Comparison of ENCODE assay signal across 1 cellular context in the genomic region with DNA sequence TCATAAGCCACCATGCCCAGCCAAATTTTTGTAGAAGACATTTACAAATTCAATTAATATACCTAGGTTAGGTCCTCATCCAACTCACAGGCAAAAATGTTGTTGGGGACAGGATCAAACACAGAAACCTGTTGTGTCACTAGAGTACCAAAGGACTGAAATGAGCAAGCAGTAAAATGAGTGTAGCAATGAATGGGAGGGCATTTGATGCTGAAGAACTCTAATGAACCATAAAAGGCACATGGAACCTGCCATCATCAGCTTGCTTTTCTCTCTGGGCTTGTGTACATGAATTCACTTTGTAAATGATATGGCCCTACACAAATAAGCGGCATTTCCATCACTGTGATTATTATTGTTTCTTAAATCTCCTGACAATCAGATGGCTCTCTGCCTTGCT.
TF ChIP-seq lines count a peak whose summit lies in the region.

No MANE protein-coding gene starts in this region.

TF ChIP-seq in WTC11, 78 proteins besides CTCF, POLR2A, EP300 and RAD21 (continued from another document):
- TF ChIP-seq, protein P1, sequence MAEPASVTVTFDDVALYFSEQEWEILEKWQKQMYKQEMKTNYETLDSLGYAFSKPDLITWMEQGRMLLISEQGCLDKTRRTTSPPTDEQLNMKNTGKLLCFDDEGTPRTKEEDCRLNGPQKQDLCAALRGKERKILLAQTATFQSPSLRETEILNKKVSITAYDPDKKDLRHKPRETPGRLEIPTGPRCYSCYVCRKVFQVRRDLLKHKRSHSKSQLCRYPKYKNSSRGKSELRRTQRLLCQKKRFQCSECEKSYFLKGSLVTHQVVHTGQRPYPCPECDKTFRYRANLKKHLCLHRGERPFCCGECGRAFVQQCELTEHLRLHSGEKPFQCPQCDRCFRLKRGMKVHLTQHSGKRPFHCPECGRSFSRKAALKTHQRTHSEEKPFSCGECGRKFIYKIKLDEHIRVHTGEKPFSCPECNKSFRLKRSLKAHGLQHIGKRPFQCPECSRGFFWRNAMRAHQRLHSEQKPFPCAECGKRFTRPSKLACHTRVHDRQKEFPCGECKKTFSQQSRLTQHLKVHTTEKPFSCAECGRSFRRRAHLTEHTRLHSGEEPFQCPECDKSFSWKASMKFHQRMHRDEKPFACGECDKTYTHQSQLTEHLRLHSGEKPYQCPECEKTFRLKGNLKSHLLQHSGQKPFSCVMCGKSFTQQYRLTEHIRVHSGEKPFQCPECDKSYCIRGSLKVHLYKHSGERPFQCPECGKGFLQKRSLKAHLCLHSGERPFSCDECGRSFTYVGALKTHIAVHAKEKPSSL (CRISPR knock-in tag; conservative IDR thresholded peaks at IDR 0.05) = no peak
- TF ChIP-seq, protein P2, sequence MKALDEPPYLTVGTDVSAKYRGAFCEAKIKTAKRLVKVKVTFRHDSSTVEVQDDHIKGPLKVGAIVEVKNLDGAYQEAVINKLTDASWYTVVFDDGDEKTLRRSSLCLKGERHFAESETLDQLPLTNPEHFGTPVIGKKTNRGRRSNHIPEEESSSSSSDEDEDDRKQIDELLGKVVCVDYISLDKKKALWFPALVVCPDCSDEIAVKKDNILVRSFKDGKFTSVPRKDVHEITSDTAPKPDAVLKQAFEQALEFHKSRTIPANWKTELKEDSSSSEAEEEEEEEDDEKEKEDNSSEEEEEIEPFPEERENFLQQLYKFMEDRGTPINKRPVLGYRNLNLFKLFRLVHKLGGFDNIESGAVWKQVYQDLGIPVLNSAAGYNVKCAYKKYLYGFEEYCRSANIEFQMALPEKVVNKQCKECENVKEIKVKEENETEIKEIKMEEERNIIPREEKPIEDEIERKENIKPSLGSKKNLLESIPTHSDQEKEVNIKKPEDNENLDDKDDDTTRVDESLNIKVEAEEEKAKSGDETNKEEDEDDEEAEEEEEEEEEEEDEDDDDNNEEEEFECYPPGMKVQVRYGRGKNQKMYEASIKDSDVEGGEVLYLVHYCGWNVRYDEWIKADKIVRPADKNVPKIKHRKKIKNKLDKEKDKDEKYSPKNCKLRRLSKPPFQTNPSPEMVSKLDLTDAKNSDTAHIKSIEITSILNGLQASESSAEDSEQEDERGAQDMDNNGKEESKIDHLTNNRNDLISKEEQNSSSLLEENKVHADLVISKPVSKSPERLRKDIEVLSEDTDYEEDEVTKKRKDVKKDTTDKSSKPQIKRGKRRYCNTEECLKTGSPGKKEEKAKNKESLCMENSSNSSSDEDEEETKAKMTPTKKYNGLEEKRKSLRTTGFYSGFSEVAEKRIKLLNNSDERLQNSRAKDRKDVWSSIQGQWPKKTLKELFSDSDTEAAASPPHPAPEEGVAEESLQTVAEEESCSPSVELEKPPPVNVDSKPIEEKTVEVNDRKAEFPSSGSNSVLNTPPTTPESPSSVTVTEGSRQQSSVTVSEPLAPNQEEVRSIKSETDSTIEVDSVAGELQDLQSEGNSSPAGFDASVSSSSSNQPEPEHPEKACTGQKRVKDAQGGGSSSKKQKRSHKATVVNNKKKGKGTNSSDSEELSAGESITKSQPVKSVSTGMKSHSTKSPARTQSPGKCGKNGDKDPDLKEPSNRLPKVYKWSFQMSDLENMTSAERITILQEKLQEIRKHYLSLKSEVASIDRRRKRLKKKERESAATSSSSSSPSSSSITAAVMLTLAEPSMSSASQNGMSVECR (CRISPR knock-in tag; IDR thresholded peaks at IDR 0.05; ENCODE audit: borderline replicate concordance) = no peak
- TF ChIP-seq ATF6 (CRISPR knock-in tag; IDR thresholded peaks at IDR 0.05) = no peak
- TF ChIP-seq ELF4 (CRISPR knock-in tag; IDR thresholded peaks at IDR 0.05; ENCODE audit: low read depth) = no peak
- TF ChIP-seq ZNF532 (CRISPR knock-in tag; IDR thresholded peaks at IDR 0.05; ENCODE audit: borderline replicate concordance) = no peak
- TF ChIP-seq ZNF219 (CRISPR knock-in tag; IDR thresholded peaks at IDR 0.05; ENCODE audit: borderline replicate concordance) = no peak
- no peak for TF ChIP-seq IRF2 (CRISPR knock-in tag; IDR thresholded peaks at IDR 0.05; ENCODE audit: borderline replicate concordance, low read depth)
- no peak for TF ChIP-seq ZNF281 (CRISPR knock-in tag; IDR thresholded peaks at IDR 0.05)
- TF ChIP-seq TEAD1 (CRISPR knock-in tag; IDR thresholded peaks at IDR 0.05) = no peak
- TF ChIP-seq ZBTB43 (CRISPR knock-in tag; IDR thresholded peaks at IDR 0.05) = no peak
- TF ChIP-seq, protein P3, sequence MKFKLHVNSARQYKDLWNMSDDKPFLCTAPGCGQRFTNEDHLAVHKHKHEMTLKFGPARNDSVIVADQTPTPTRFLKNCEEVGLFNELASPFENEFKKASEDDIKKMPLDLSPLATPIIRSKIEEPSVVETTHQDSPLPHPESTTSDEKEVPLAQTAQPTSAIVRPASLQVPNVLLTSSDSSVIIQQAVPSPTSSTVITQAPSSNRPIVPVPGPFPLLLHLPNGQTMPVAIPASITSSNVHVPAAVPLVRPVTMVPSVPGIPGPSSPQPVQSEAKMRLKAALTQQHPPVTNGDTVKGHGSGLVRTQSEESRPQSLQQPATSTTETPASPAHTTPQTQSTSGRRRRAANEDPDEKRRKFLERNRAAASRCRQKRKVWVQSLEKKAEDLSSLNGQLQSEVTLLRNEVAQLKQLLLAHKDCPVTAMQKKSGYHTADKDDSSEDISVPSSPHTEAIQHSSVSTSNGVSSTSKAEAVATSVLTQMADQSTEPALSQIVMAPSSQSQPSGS (CRISPR knock-in tag; IDR thresholded peaks at IDR 0.05; ENCODE audit: borderline replicate concordance, low read depth) = no peak
- TF ChIP-seq NFATC4 (CRISPR knock-in tag; IDR thresholded peaks at IDR 0.05) = no peak
- no peak for TF ChIP-seq JUN (CRISPR knock-in tag; IDR thresholded peaks at IDR 0.05)
